Comparison of ENCODE assay signal across 19 cellular contexts in genomic region chr4:38178666-38178995, GRCh38.
"Had no signal": no experiment of that assay in that cellular context is flagged by ENCODE, and none has a peak within 500 bp of the region (broad histone marks: within the 10 kb centered on the region; RNA-seq: fewer than 3 reads in every experiment).

No MANE protein-coding gene starts in this region.

- H3K36me3 ChIP-seq: cardiac muscle cell, gastroesophageal sphincter, heart right ventricle, lower lobe of right lung, thyroid gland, vagina had no signal

- H3K4me3 ChIP-seq: cardiac muscle cell, gastroesophageal sphincter, heart right ventricle, lower lobe of right lung, thyroid gland, vagina had no signal

- DNase-seq: activated naive CD4-positive, alpha-beta T cell treated with anti-CD3 and anti-CD28 coated beads, Interleukin-2, amount 10 ng/mL, durations not matched to agents 7 days and 5 days; endodermal cell; erythroblast; heart right ventricle; left cardiac atrium; lower lobe of right lung; midbrain; naive B cell; nucleus accumbens; posterior cingulate gyrus; retina; stimulated activated CD4-positive, alpha-beta T cell treated with anti-CD3 and anti-CD28 coated beads, Interleukin-12 subunit alpha, Interleukin-12 subunit beta, amount 100 ng/mL, for 4 hours; stimulated activated CD4-positive, alpha-beta T cell treated with anti-CD3 and anti-CD28 coated beads, Interleukin-2, amount 100 ng/mL, for 24 hours; T-helper 9 cell; thyroid gland had no signal

- H3K9me3 ChIP-seq: gastroesophageal sphincter, heart right ventricle, lower lobe of right lung, thyroid gland, vagina had no signal

- ATAC-seq: activated CD4-positive, CD25-positive, alpha-beta regulatory T cell treated with anti-CD3 and anti-CD28 coated beads, Interleukin-2, amount 50 U/mL, for 24 hours; gastroesophageal sphincter; heart right ventricle had no signal

- H3K27me3 ChIP-seq: cardiac muscle cell, gastroesophageal sphincter, heart right ventricle, thyroid gland, vagina had no signal

- H3K27ac ChIP-seq: cardiac muscle cell, gastroesophageal sphincter, lower lobe of right lung, thyroid gland, vagina had no signal
